ENCODE assay signal across 8 cellular contexts in genomic region chr13:20411638-20412342, GRCh38.
DNase-seq lines count a peak whose midpoint lies in the region; ATAC-seq, FAIRE-seq and TF ChIP-seq lines count a peak whose summit lies in the region.

No MANE protein-coding gene starts in this region.

- H3K9ac ChIP-seq in OCI-LY3 (ENCODE audit: low read length), result no peak overlapping the region

- TF ChIP-seq CTCF in OCI-LY3 (IDR thresholded peaks at IDR 0.05; ENCODE audit: low read depth, low read length) (no peak), D721Med (IDR thresholded peaks at IDR 0.05; ENCODE audit: insufficient read depth, missing control alignments) (no peak)

- H3K4me3 ChIP-seq in OCI-LY3 (ENCODE audit: low read length), result no peak overlapping the region
- no peak overlapping the region for H3K4me3 ChIP-seq in mesodermal cell (ENCODE audit: extremely low read depth, insufficient read depth, low read length, poor library complexity, severe bottlenecking)
- H3K4me3 ChIP-seq in effector memory CD4-positive, alpha-beta T cell (ENCODE audit: insufficient read depth, low read depth, low read length, poor library complexity, severe bottlenecking), result no peak overlapping the region

- H3K9me3 ChIP-seq in OCI-LY3 (ENCODE audit: insufficient read depth, low read length) (no peaks in the 10 kb centered on the region), mesodermal cell (ENCODE audit: control insufficient read depth, low read length) (no peaks in the 10 kb centered on the region)
- no peaks in the 10 kb centered on the region for H3K9me3 ChIP-seq in effector memory CD4-positive, alpha-beta T cell (ENCODE audit: control insufficient read depth, low read length)

- H3K4me1 ChIP-seq in OCI-LY3 (ENCODE audit: low read length), result peaks cover 12% of the 10 kb centered on the region
- H3K4me1 ChIP-seq in mesodermal cell (ENCODE audit: control insufficient read depth, insufficient read depth, low read length, poor library complexity, severe bottlenecking), result peaks cover 42% of the 10 kb centered on the region
- peaks cover 21% of the 10 kb centered on the region for H3K4me1 ChIP-seq in effector memory CD4-positive, alpha-beta T cell (ENCODE audit: control insufficient read depth, insufficient read depth, low read length, poor library complexity, severe bottlenecking)

- no peaks in the 10 kb centered on the region for H3K79me2 ChIP-seq in OCI-LY3 (ENCODE audit: low read length)

- H3K4me2 ChIP-seq in OCI-LY3 (ENCODE audit: low read length), result peak overlapping the region; percentile 4

- peak; percentile 99 for ATAC-seq in GM19023 (IDR thresholded peaks at IDR 0.05; ENCODE audit: unreplicated experiment)
- ATAC-seq in HG02852 (IDR thresholded peaks at IDR 0.05; ENCODE audit: unreplicated experiment), result peak; percentile 97

- DNase-seq in SW 1271 (lab: John Stamatoyannopoulos, UW), result no peak
- DNase-seq in D721Med (ENCODE audit: insufficient read length, low spot score), result no peak
- DNase-seq in effector memory CD4-positive, alpha-beta T cell, result no peak
- no peak for DNase-seq in cortex of kidney (lab: John Stamatoyannopoulos, UW)

- WGBS in mesodermal cell (ENCODE audit: insufficient coverage in 2 of 2), 2 experiments, result 53 to 61% methylated on average over 5 to 6 of the region's 6 CpGs

- no peak overlapping the region for H2AFZ ChIP-seq in OCI-LY3 (ENCODE audit: low read depth, low read length)

- H3K27me3 ChIP-seq in OCI-LY3 (ENCODE audit: low read depth, low read length), result no peaks in the 10 kb centered on the region
- no peaks in the 10 kb centered on the region for H3K27me3 ChIP-seq in effector memory CD4-positive, alpha-beta T cell (replicated peaks; ENCODE audit: control insufficient read depth, insufficient read depth, low read length, poor library complexity, severe bottlenecking)

- no peaks in the 10 kb centered on the region for H4K20me1 ChIP-seq in OCI-LY3 (ENCODE audit: insufficient read depth, low read length)

- no peak for FAIRE-seq in D721Med (lab: Jason Lieb, UNC)

- no peak overlapping the region for H3K27ac ChIP-seq in OCI-LY3 (ENCODE audit: low read length)
- peak overlapping the region; percentile 29 for H3K27ac ChIP-seq in mesodermal cell (ENCODE audit: low read depth, low read length, severe bottlenecking)
- H3K27ac ChIP-seq in effector memory CD4-positive, alpha-beta T cell (ENCODE audit: insufficient read depth, low read length, poor library complexity, severe bottlenecking), result no peak overlapping the region

- H3K36me3 ChIP-seq in OCI-LY3 (replicated peaks; ENCODE audit: low read depth, low read length) (no peaks in the 10 kb centered on the region), mesodermal cell (ENCODE audit: control insufficient read depth, insufficient read depth, low read length) (no peaks in the 10 kb centered on the region)
- no peaks in the 10 kb centered on the region for H3K36me3 ChIP-seq in effector memory CD4-positive, alpha-beta T cell (ENCODE audit: control insufficient read depth, insufficient read depth, low read length)
